ENCODE assay signal across 19 cellular contexts in genomic region chr3:61617651-61618050, GRCh38. TPM values are rescaled to one million over a fixed set of nuclear protein-coding genes. Genes with fewer than 3 reads are reported as not detected.
DNase-seq lines count a peak whose midpoint lies in the region; ATAC-seq, FAIRE-seq and TF ChIP-seq lines count a peak whose summit lies in the region.
"Had no signal": no experiment of that assay in that cellular context is flagged by ENCODE, and none has a peak within 500 bp of the region (broad histone marks: within the 10 kb centered on the region; RNA-seq: fewer than 3 reads in every experiment).

No MANE protein-coding gene starts in this region.

- peak overlapping the region; percentile 51 to 54 for H3K27ac ChIP-seq in kidney (ENCODE audit: low read depth in 2 of 2, low read length in 2 of 2)
- peak overlapping the region; percentile 11 for H3K27ac ChIP-seq in neural cell (ENCODE audit: low read length)
- H3K27ac ChIP-seq in transverse colon: peak overlapping the region in 3 of 4 donors; percentile 0 to 43 (median 25)
- H3K27ac ChIP-seq in brain microvascular endothelial cell: no peak overlapping the region
- H3K27ac ChIP-seq: C4-2B, KMS-11 had no signal

- H3K4me1 ChIP-seq in kidney (ENCODE audit: control insufficient read depth in 1 of 2, insufficient read depth in 1 of 2, low read depth in 1 of 2, low read length in 2 of 2): peaks cover 11 to 19% of the 10 kb centered on the region in 2 donors
- H3K4me1 ChIP-seq in transverse colon: peaks cover 0 to 15% (median 2%) of the 10 kb centered on the region in 4 donors

- peak overlapping the region; percentile 23 for H3K4me2 ChIP-seq in neural cell (ENCODE audit: low read length)
- H3K4me2 ChIP-seq: KMS-11 had no signal

- H2AFZ ChIP-seq in neural cell (ENCODE audit: low read depth, low read length): no peak overlapping the region

- intact Hi-C loops in kidney (cut with DNase I) (no loop called here), transverse colon (cut with DNase I; ENCODE audit: low total_unique reads) (no loop called here)

- TF ChIP-seq EP300 in neural cell (conservative IDR thresholded peaks at IDR 0.05; ENCODE audit: poor library complexity, severe bottlenecking) (peak; percentile 96), transverse colon (IDR thresholded peaks at IDR 0.05; ENCODE audit: low read depth) (no peak)

- WGBS in transverse colon (ENCODE audit: low coverage in 1 of 2), 2 donors: 81 to 83% methylated on average over 6 of the region's 6 CpGs

- no peak for ATAC-seq in GM21825 (IDR thresholded peaks at IDR 0.05; ENCODE audit: unreplicated experiment)

- no peaks in the 10 kb centered on the region for H4K20me1 ChIP-seq in neural cell (ENCODE audit: insufficient read depth)

- H3K36me3 ChIP-seq in kidney (ENCODE audit: control insufficient read depth in 1 of 2, insufficient read depth in 2 of 2, low read length in 2 of 2): no peaks in the 10 kb centered on the region
- no peaks in the 10 kb centered on the region for H3K36me3 ChIP-seq in neural cell (ENCODE audit: insufficient read depth, low read length)
- H3K36me3 ChIP-seq in transverse colon: no peaks in the 10 kb centered on the region
- H3K36me3 ChIP-seq in brain microvascular endothelial cell (replicated peaks): no peaks in the 10 kb centered on the region

- no peaks in the 10 kb centered on the region for H3K9me3 ChIP-seq in kidney (ENCODE audit: control insufficient read depth in 1 of 2, low read length in 2 of 2)
- no peaks in the 10 kb centered on the region for H3K9me3 ChIP-seq in neural cell (ENCODE audit: low read length)
- H3K9me3 ChIP-seq in transverse colon: no peaks in the 10 kb centered on the region

- no peaks in the 10 kb centered on the region for H3K9me2 ChIP-seq in neural cell (ENCODE audit: insufficient read depth, low read length)

- DNase-seq in HEK293T (ENCODE audit: extremely low spot score) (no peak), kidney (no peak), transverse colon (no peak), brain microvascular endothelial cell (no peak), A172 (ENCODE audit: low spot score) (no peak)
- DNase-seq: ACHN, AML-193, MV-4-11, NCI-H187 treated with DMSO at 0.1 percent for 48 hours, NCI-H2227 treated with DMSO at 0.1 percent for 48 hours, NCI-H510A treated with DMSO at 0.1 percent for 48 hours, SHP77 treated with DMSO at 0.1 percent for 48 hours had no signal

- H3K4me3 ChIP-seq in kidney (ENCODE audit: low read length in 2 of 2): peak overlapping the region; percentile 33 to 52
- peak overlapping the region; percentile 22 for H3K4me3 ChIP-seq in neural cell (ENCODE audit: low read length)
- H3K4me3 ChIP-seq in transverse colon: no peak overlapping the region
- no peak overlapping the region for H3K4me3 ChIP-seq in brain microvascular endothelial cell (ENCODE audit: low read depth, low read length)

- in situ Hi-C loops in transverse colon (cut with MboI; ENCODE audit: low pct_ligation_motif_present in 1 of 4, low pct_unique_long_range_greater_than_20kb in 1 of 4, low sequenced_read_pairs in 3 of 4) (no loop called here), brain microvascular endothelial cell (cut with HindIII; ENCODE audit: low pct_ligation_motif_present, low sequenced_read_pairs) (no loop called here)

- peak; percentile 21 for TF ChIP-seq RAD21 in neural cell (conservative IDR thresholded peaks at IDR 0.05)

- no peak for TF ChIP-seq POLR2A in transverse colon (IDR thresholded peaks at IDR 0.05)

- no peaks in the 10 kb centered on the region for H3F3A ChIP-seq in neural cell (ENCODE audit: insufficient read depth, low read length, poor library complexity, severe bottlenecking)

- CTCF ChIA-PET in HEK293T (lab: Yijun Ruan, JAX): interaction anchor here (0.6 kb wide), 2 partner anchors 12 to 13 kb away, joined by 3 read pairs; no protein-coding TSS in a partner anchor

- H3K79me2 ChIP-seq in neural cell (replicated peaks; ENCODE audit: insufficient read depth, low read length): no peaks in the 10 kb centered on the region

- no peak for FAIRE-seq in kidney (lab: Jason Lieb, UNC)
- FAIRE-seq: D721Med, GM12892 had no signal

- no peak for TF ChIP-seq CTCF in kidney (IDR thresholded peaks at IDR 0.05; ENCODE audit: borderline replicate concordance, extremely low read depth, insufficient read depth)
- TF ChIP-seq CTCF in neural cell (IDR thresholded peaks at IDR 0.05; ENCODE audit: poor library complexity, severe bottlenecking): no peak
- TF ChIP-seq CTCF in transverse colon (IDR thresholded peaks at IDR 0.05): no peak
- no peak for TF ChIP-seq CTCF in brain microvascular endothelial cell (IDR thresholded peaks at IDR 0.05; ENCODE audit: low read depth, low read length, missing control alignments)

- POLR2A ChIA-PET in HEK293T (lab: Yijun Ruan, JAX): no interaction called here

- peak overlapping the region in 1 of 2 donors; percentile 14 for H3K9ac ChIP-seq in kidney (ENCODE audit: low read length in 2 of 2)
- no peak overlapping the region for H3K9ac ChIP-seq in neural cell (ENCODE audit: low read length)
- H3K9ac ChIP-seq: KMS-11 had no signal

- H3K27me3 ChIP-seq in neural cell (ENCODE audit: insufficient read depth, low read depth, low read length) (no peaks in the 10 kb centered on the region), transverse colon (no peaks in the 10 kb centered on the region), brain microvascular endothelial cell (replicated peaks) (no peaks in the 10 kb centered on the region)

TF ChIP-seq in HEK293T, 16 proteins besides CTCF, POLR2A, EP300 and RAD21:
- TF ChIP-seq ARNT (IDR thresholded peaks at IDR 0.05) (no peak), LEF1 (IDR thresholded peaks at IDR 0.05; ENCODE audit: borderline replicate concordance) (no peak), BHLHE40 (IDR thresholded peaks at IDR 0.05; ENCODE audit: borderline replicate concordance) (no peak), FOXA1 (IDR thresholded peaks at IDR 0.05) (no peak)
- TF ChIP-seq, protein P1, sequence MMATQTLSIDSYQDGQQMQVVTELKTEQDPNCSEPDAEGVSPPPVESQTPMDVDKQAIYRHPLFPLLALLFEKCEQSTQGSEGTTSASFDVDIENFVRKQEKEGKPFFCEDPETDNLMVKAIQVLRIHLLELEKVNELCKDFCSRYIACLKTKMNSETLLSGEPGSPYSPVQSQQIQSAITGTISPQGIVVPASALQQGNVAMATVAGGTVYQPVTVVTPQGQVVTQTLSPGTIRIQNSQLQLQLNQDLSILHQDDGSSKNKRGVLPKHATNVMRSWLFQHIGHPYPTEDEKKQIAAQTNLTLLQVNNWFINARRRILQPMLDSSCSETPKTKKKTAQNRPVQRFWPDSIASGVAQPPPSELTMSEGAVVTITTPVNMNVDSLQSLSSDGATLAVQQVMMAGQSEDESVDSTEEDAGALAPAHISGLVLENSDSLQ (IDR thresholded peaks at IDR 0.05): peak; percentile 70
TF ChIP-seq in HEK293T: peak in this region for 1.

TF ChIP-seq in neural cell, 6 proteins besides CTCF, POLR2A, EP300 and RAD21:
- no peak for TF ChIP-seq MXI1 (conservative IDR thresholded peaks at IDR 0.05; ENCODE audit: poor library complexity, severe bottlenecking)
- no peak for TF ChIP-seq TAF1 (IDR thresholded peaks at IDR 0.05; ENCODE audit: low read depth)
- no peak for TF ChIP-seq REST (IDR thresholded peaks at IDR 0.05; ENCODE audit: borderline replicate concordance)
- no peak for TF ChIP-seq EZH2 (IDR thresholded peaks at IDR 0.05; ENCODE audit: borderline replicate concordance, insufficient read depth, low read length, poor library complexity, severe bottlenecking)
- TF ChIP-seq SMC3 (conservative IDR thresholded peaks at IDR 0.05; ENCODE audit: poor library complexity): peak; percentile 14
- peak; percentile 76 for TF ChIP-seq POLR2AphosphoS5 (IDR thresholded peaks at IDR 0.05)

RNA-seq across cellular contexts. Expression of gene PTPRG, which starts 56.3 kb away (rescaled TPM):
- total RNA-seq in kidney: 154 TPM
- 9.2 TPM for polyA plus RNA-seq in kidney (ENCODE audit: insufficient read depth, low read depth, low replicate concordance)
- 31.3 and 33.1 TPM in 2 replicates for polyA plus RNA-seq in neural cell
- 150 and 174 TPM in 2 replicates for polyA minus RNA-seq in neural cell
- total RNA-seq in transverse colon: 10 to 100 TPM; 29.2 to 83.4 (median 41.6) TPM
- 5.6 and 7.3 TPM in 2 replicates for total RNA-seq in A172 (2014; rRNA removed; shearing (Covaris generic))
- total RNA-seq: HT-29 had no signal

Comparison
In these comparisons a context has a peak if more than half of its experiments do, and no peak if none do; other contexts are left out.
1. H3K4me3 ChIP-seq: peak in kidney (2 of 2) and neural cell (single experiment); none in transverse colon (0 of 4) and brain microvascular endothelial cell (single experiment).